In the genomic region with DNA sequence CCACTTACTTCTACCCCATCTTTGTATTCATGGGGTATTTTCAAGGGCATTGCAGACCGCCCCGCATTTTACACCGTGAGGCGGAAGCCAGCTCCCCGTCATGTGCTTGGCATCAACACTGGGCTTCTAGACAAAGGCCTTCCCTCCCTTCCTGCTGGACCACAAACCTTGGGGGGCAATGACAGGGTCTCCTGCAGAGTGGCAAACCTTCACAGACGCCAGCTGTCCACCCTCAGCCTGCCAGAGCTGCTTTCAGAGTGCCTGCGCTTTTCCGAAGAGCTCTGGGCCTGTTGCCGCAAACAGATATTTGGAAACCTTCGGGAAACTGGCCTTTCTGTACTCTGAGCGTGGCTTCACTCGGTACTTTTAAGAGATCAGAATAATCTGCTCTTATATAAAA, we compare ENCODE assay signal across 28 cellular contexts.
DNase-seq lines count a peak whose midpoint lies in the region; ATAC-seq and TF ChIP-seq lines count a peak whose summit lies in the region.
"Had no signal": no experiment of that assay in that cellular context is flagged by ENCODE, and none has a peak within 500 bp of the region (broad histone marks: within the 10 kb centered on the region; RNA-seq: fewer than 3 reads in every experiment).

No MANE protein-coding gene starts in this region.

- no peak overlapping the region for H2AFZ ChIP-seq in neural progenitor cell (replicated peaks)

- intact Hi-C loops in body of pancreas (cut with DNase I): no loop called here

- no peak overlapping the region for H3K4me3 Mint-ChIP-seq in activated naive CD4-positive, alpha-beta T cell treated with anti-CD3 and anti-CD28 coated beads, Interleukin-2, amount 10 ng/mL, durations not matched to agents 7 days and 5 days
- H3K4me3 Mint-ChIP-seq in chondrocyte (ENCODE audit: unreplicated experiment): no peak overlapping the region
- H3K4me3 Mint-ChIP-seq in neural progenitor cell: no peak overlapping the region
- H3K4me3 Mint-ChIP-seq: activated CD4-positive, alpha-beta memory T cell treated with anti-CD3 and anti-CD28 coated beads for 36 hours; CD4-positive, CD25-positive, alpha-beta regulatory T cell; neural crest cell had no signal

- WGBS in body of pancreas, 2 donors: 92 to 94% methylated on average over 12 of the region's 12 CpGs

- peak overlapping the region; percentile 42 for H3K27ac Mint-ChIP-seq in activated naive CD4-positive, alpha-beta T cell treated with anti-CD3 and anti-CD28 coated beads, Interleukin-2, amount 10 ng/mL, durations not matched to agents 7 days and 5 days
- no peak overlapping the region for H3K27ac Mint-ChIP-seq in chondrocyte (ENCODE audit: unreplicated experiment)
- peak overlapping the region; percentile 29 for H3K27ac Mint-ChIP-seq in neural progenitor cell
- H3K27ac Mint-ChIP-seq: activated CD4-positive, alpha-beta memory T cell treated with anti-CD3 and anti-CD28 coated beads for 36 hours had no signal

- peaks cover 48% of the 10 kb centered on the region for H3K4me1 Mint-ChIP-seq in activated naive CD4-positive, alpha-beta T cell treated with anti-CD3 and anti-CD28 coated beads, Interleukin-2, amount 10 ng/mL, durations not matched to agents 7 days and 5 days
- H3K4me1 Mint-ChIP-seq in chondrocyte (ENCODE audit: low read depth): no peaks in the 10 kb centered on the region
- peaks cover 15% of the 10 kb centered on the region for H3K4me1 Mint-ChIP-seq in neural progenitor cell
- H3K4me1 Mint-ChIP-seq: neural crest cell had no signal

- DNase-seq in activated naive CD4-positive, alpha-beta T cell treated with anti-CD3 and anti-CD28 coated beads, Interleukin-2, amount 10 ng/mL, durations not matched to agents 7 days and 5 days: no peak
- DNase-seq in activated naive CD4-positive, alpha-beta T cell treated with anti-CD3 and anti-CD28 coated beads, Interleukin-2, amount 50 U/mL, for 16 hours: no peak
- peak; percentile 91 for DNase-seq in NCI-H446 treated with DMSO at 0.1 percent for 48 hours (lab: John Stamatoyannopoulos, UW)
- peak; percentile 44 for DNase-seq in chondrocyte (ENCODE audit: low spot score)
- DNase-seq in neural progenitor cell (ENCODE audit: low spot score): no peak
- no peak for DNase-seq in erythroblast (lab: John Stamatoyannopoulos, UW)
- no peak for DNase-seq in body of pancreas
- DNase-seq in glomerular visceral epithelial cell (ENCODE audit: extremely low spot score): no peak
- DNase-seq: activated CD4-positive, alpha-beta memory T cell treated with anti-CD3 and anti-CD28 coated beads for 36 hours; activated CD8-positive, alpha-beta memory T cell treated with anti-CD3 and anti-CD28 coated beads, Interleukin-2, amount 50 U/mL, for 4 hours; activated naive CD4-positive, alpha-beta T cell treated with Interleukin-2 at 50 U/mL for 16 hours; CD4-positive, CD25-positive, alpha-beta regulatory T cell; dermis blood vessel endothelial cell; esophagus squamous epithelium; foreskin keratinocyte; GOT3; mesenchymal stem cell; NCI-H187; NCI-H526; SHP77; small intestine; stimulated activated CD4-positive, alpha-beta T cell treated with anti-CD3 and anti-CD28 coated beads, Interleukin-1b, Interleukin-23, amount 100 ng/mL, for 48 hours; stimulated activated naive CD8-positive, alpha-beta T cell treated with anti-CD3 and anti-CD28 coated beads, Interleukin-15, Interleukin-2, amounts not matched to agents 100 U/mL and 50 U/mL, for 24 hours; T-helper 2 cell had no signal

- H3K27me3 ChIP-seq in neural progenitor cell: no peaks in the 10 kb centered on the region
- no peaks in the 10 kb centered on the region for H3K27me3 ChIP-seq in body of pancreas
- H3K27me3 ChIP-seq: esophagus squamous epithelium, foreskin keratinocyte had no signal

- no peaks in the 10 kb centered on the region for H3K9me3 ChIP-seq in neural progenitor cell (ENCODE audit: low read depth)
- H3K9me3 ChIP-seq in body of pancreas: no peaks in the 10 kb centered on the region
- H3K9me3 ChIP-seq: A549, esophagus squamous epithelium, thoracic aorta had no signal

- H3K4me1 ChIP-seq in neural progenitor cell (peaks cover 10% of the 10 kb centered on the region), body of pancreas (no peaks in the 10 kb centered on the region)
- H3K4me1 ChIP-seq: A549, foreskin keratinocyte had no signal

- no peak overlapping the region for H3K9ac ChIP-seq in neural progenitor cell

- H3K4me2 ChIP-seq in neural progenitor cell: no peak overlapping the region
- H3K4me2 ChIP-seq: A549 had no signal

- CTCF ChIA-PET in activated naive CD4-positive, alpha-beta T cell treated with anti-CD3 and anti-CD28 coated beads, Interleukin-2, amount 10 ng/mL, durations not matched to agents 7 days and 5 days (lab: Charles Lee): no interaction called here

- peaks cover 44% of the 10 kb centered on the region for H3K36me3 Mint-ChIP-seq in activated naive CD4-positive, alpha-beta T cell treated with anti-CD3 and anti-CD28 coated beads, Interleukin-2, amount 10 ng/mL, durations not matched to agents 7 days and 5 days
- peaks cover 4% of the 10 kb centered on the region for H3K36me3 Mint-ChIP-seq in chondrocyte (ENCODE audit: low read depth)
- H3K36me3 Mint-ChIP-seq in neural progenitor cell: peaks cover 5% of the 10 kb centered on the region

- H4K20me1 ChIP-seq in neural progenitor cell (ENCODE audit: low read depth): no peaks in the 10 kb centered on the region

- no peaks in the 10 kb centered on the region for H3K79me2 ChIP-seq in neural progenitor cell (ENCODE audit: low read depth)

- ATAC-seq in body of pancreas: no peak
- ATAC-seq: activated CD4-positive, CD25-positive, alpha-beta regulatory T cell treated with anti-CD3 and anti-CD28 coated beads, Interleukin-2, amount 50 U/mL, for 24 hours; foreskin keratinocyte; stimulated activated naive CD8-positive, alpha-beta T cell treated with anti-CD3 and anti-CD28 coated beads, Interleukin-15, Interleukin-2, amounts not matched to agents 100 U/mL and 50 U/mL, for 24 hours had no signal

- no peaks in the 10 kb centered on the region for H3K36me3 ChIP-seq in neural progenitor cell
- H3K36me3 ChIP-seq in body of pancreas (replicated peaks in 1 of 2; ENCODE audit: insufficient read depth in 1 of 2, low read depth in 2 of 2): no peaks in the 10 kb centered on the region

- H3K27me3 Mint-ChIP-seq in activated naive CD4-positive, alpha-beta T cell treated with anti-CD3 and anti-CD28 coated beads, Interleukin-2, amount 10 ng/mL, durations not matched to agents 7 days and 5 days: no peaks in the 10 kb centered on the region
- H3K27me3 Mint-ChIP-seq in chondrocyte (ENCODE audit: low read depth): no peaks in the 10 kb centered on the region
- H3K27me3 Mint-ChIP-seq in neural progenitor cell (ENCODE audit: insufficient read depth, low read depth): peaks cover 2% of the 10 kb centered on the region
- H3K27me3 Mint-ChIP-seq: activated CD4-positive, alpha-beta memory T cell treated with anti-CD3 and anti-CD28 coated beads for 36 hours; CD4-positive, CD25-positive, alpha-beta regulatory T cell had no signal

- TF ChIP-seq POLR2A in erythroblast (IDR thresholded peaks at IDR 0.05; ENCODE audit: low read length) (no peak), body of pancreas (IDR thresholded peaks at IDR 0.05) (no peak)

- no peaks in the 10 kb centered on the region for H3K9me3 Mint-ChIP-seq in activated naive CD4-positive, alpha-beta T cell treated with anti-CD3 and anti-CD28 coated beads, Interleukin-2, amount 10 ng/mL, durations not matched to agents 7 days and 5 days
- no peaks in the 10 kb centered on the region for H3K9me3 Mint-ChIP-seq in chondrocyte (ENCODE audit: low read depth)
- no peaks in the 10 kb centered on the region for H3K9me3 Mint-ChIP-seq in neural progenitor cell
- H3K9me3 Mint-ChIP-seq: activated CD4-positive, alpha-beta memory T cell treated with anti-CD3 and anti-CD28 coated beads for 36 hours; CD4-positive, CD25-positive, alpha-beta regulatory T cell; neural crest cell had no signal

- no peak overlapping the region for H3K27ac ChIP-seq in neural progenitor cell
- no peak overlapping the region for H3K27ac ChIP-seq in body of pancreas
- H3K27ac ChIP-seq: A549, foreskin keratinocyte, thoracic aorta had no signal

- TF ChIP-seq CTCF in chondrocyte (IDR thresholded peaks at IDR 0.05) (no peak), neural progenitor cell (IDR thresholded peaks at IDR 0.05) (no peak), body of pancreas (IDR thresholded peaks at IDR 0.05) (no peak)

- no peaks in the 10 kb centered on the region for H3F3A ChIP-seq in neural progenitor cell (ENCODE audit: low read depth)

- H3K4me3 ChIP-seq in neural progenitor cell: no peak overlapping the region
- no peak overlapping the region for H3K4me3 ChIP-seq in body of pancreas
- H3K4me3 ChIP-seq: A549, esophagus squamous epithelium, thoracic aorta had no signal

Comparison
In these comparisons a context has a peak if more than half of its experiments do, and no peak if none do; other contexts are left out.
1. DNase-seq: peak in NCI-H446 treated with DMSO at 0.1 percent for 48 hours (single experiment) and chondrocyte (single experiment); none in activated naive CD4-positive, alpha-beta T cell treated with anti-CD3 and anti-CD28 coated beads, Interleukin-2, amount 10 ng/mL, durations not matched to agents 7 days and 5 days (single experiment), activated naive CD4-positive, alpha-beta T cell treated with anti-CD3 and anti-CD28 coated beads, Interleukin-2, amount 50 U/mL, for 16 hours (single experiment), neural progenitor cell (single experiment), erythroblast (0 of 2), body of pancreas (0 of 4) and glomerular visceral epithelial cell (single experiment).